Comparison of ENCODE assay signal across 6 cellular contexts in genomic region chr17:21341925-21342540, GRCh38. TPM values are rescaled to one million over a fixed set of nuclear protein-coding genes. Genes with fewer than 3 reads are reported as not detected.
"Had no signal": no experiment of that assay in that cellular context is flagged by ENCODE, and none has a peak within 500 bp of the region (broad histone marks: within the 10 kb centered on the region; RNA-seq: fewer than 3 reads in every experiment).

No MANE protein-coding gene starts in this region.

RNA-seq across cellular contexts. Expression of gene KCNJ12, which starts 34.1 kb away (rescaled TPM):
- total RNA-seq: activated CD4-positive, alpha-beta memory T cell treated with anti-CD3 and anti-CD28 coated beads, Interleukin-2, amount 10 ng/mL, durations not matched to agents 7 days and 5 days; activated CD4-positive, alpha-beta T cell treated with anti-CD3 and anti-CD28 coated beads, Interleukin-2, amount 10 ng/mL, durations not matched to agents 7 days and 5 days; activated naive CD4-positive, alpha-beta T cell treated with anti-CD3 and anti-CD28 coated beads, Interleukin-2, amount 50 U/mL, for 72 hours; activated naive CD8-positive, alpha-beta T cell treated with anti-CD3 and anti-CD28 coated beads, Interleukin-2, amount 10 ng/mL, durations not matched to agents 7 days and 5 days; activated T-cell treated with anti-CD3 and anti-CD28 coated beads, Interleukin-2, amount 50 U/mL, for 72 hours; T-helper 2 cell treated with Interferon-gamma antibody and Interleukin-4, amounts not matched to agents 100 ng/mL and 5 ng/mL, for 36 hours had no signal
